ENCODE assay signal across 9 cellular contexts in genomic region chr2:5694016-5694690, GRCh38. TPM values are rescaled to one million over a fixed set of nuclear protein-coding genes. Genes with fewer than 3 reads are reported as not detected.
DNase-seq lines count a peak whose midpoint lies in the region; ATAC-seq and TF ChIP-seq lines count a peak whose summit lies in the region.
"Had no signal": no experiment of that assay in that cellular context is flagged by ENCODE, and none has a peak within 500 bp of the region (broad histone marks: within the 10 kb centered on the region; RNA-seq: fewer than 3 reads in every experiment).

No MANE protein-coding gene starts in this region.

- H3K79me2 ChIP-seq in trophoblast cell (ENCODE audit: control insufficient read depth, insufficient read depth, low read length, poor library complexity) = peaks cover 21% of the 10 kb centered on the region

- no peak overlapping the region for H2BK5ac ChIP-seq in trophoblast cell (ENCODE audit: low read depth, low read length, poor library complexity)

- peaks cover 14% of the 10 kb centered on the region for H3K27me3 Mint-ChIP-seq in endodermal cell (ENCODE audit: insufficient read depth)

- H4K12ac ChIP-seq in trophoblast cell (ENCODE audit: low read depth, low read length) = no peak overlapping the region

- peak overlapping the region; percentile 90 for H3K18ac ChIP-seq in trophoblast cell (ENCODE audit: low read length)

- peak overlapping the region; percentile 94 for H3K4me3 Mint-ChIP-seq in endodermal cell

- H2AFZ ChIP-seq in trophoblast cell (ENCODE audit: insufficient read depth, low read length, poor library complexity) = no peak overlapping the region

- no peak overlapping the region for H3K4ac ChIP-seq in trophoblast cell (ENCODE audit: low read depth, low read length)

- H3K9me3 ChIP-seq in endodermal cell (ENCODE audit: control insufficient read depth, low read length) = no peaks in the 10 kb centered on the region
- no peaks in the 10 kb centered on the region for H3K9me3 ChIP-seq in trophoblast cell (ENCODE audit: insufficient read depth, low read depth, low read length)

- no peaks in the 10 kb centered on the region for H3K9me3 Mint-ChIP-seq in endodermal cell

- H3K36me3 ChIP-seq in endodermal cell (ENCODE audit: control insufficient read depth, insufficient read depth, low read length) (peaks cover 11% of the 10 kb centered on the region), trophoblast cell (ENCODE audit: control insufficient read depth in 1 of 2, insufficient read depth in 2 of 2, low read length in 2 of 2) (peaks cover 0 to 1% of the 10 kb centered on the region in 2 experiments)

- H3K4me1 Mint-ChIP-seq in endodermal cell = peaks cover 27% of the 10 kb centered on the region

- no peak overlapping the region for H2AK5ac ChIP-seq in trophoblast cell (ENCODE audit: low read length)

- H3K4me3 ChIP-seq in endodermal cell (ENCODE audit: low read length) (peak overlapping the region; percentile 99), trophoblast cell (ENCODE audit: low read depth, low read length) (peak overlapping the region; percentile 78)

- in situ Hi-C loops in GM13977 (cut with MboI; ENCODE audit: low pct_unique_long_range_greater_than_20kb, low sequenced_read_pairs, unreplicated experiment) = no loop called here

- H3K79me1 ChIP-seq in trophoblast cell (ENCODE audit: low read length) = peaks cover 29% of the 10 kb centered on the region

- H3K9ac ChIP-seq in endodermal cell (ENCODE audit: extremely low read depth, low read length, poor library complexity, severe bottlenecking) = peak overlapping the region; percentile 72
- H3K9ac ChIP-seq in trophoblast cell (ENCODE audit: low read length) = no peak overlapping the region

- H2BK12ac ChIP-seq in trophoblast cell (ENCODE audit: low read length) = no peak overlapping the region

- H3K4me2 ChIP-seq in trophoblast cell (ENCODE audit: low read length) = peak overlapping the region; percentile 69

- H2BK120ac ChIP-seq in trophoblast cell (ENCODE audit: insufficient read depth, low read length, poor library complexity) = no peak overlapping the region

- DNase-seq in NCI-H524 (lab: John Stamatoyannopoulos, UW) (peak; percentile 44 to 68), NCI-H524 treated with DMSO at 0.1 percent for 48 hours (lab: John Stamatoyannopoulos, UW) (no peak), NCI-H2171 treated with DMSO at 0.1 percent for 48 hours (lab: John Stamatoyannopoulos, UW) (peak; percentile 65), endodermal cell (peak; percentile 70), trophoblast cell (no peak), GM13977 (ENCODE audit: low spot score) (no peak)

- WGBS in endodermal cell (ENCODE audit: insufficient coverage in 1 of 2, insufficient read length in 1 of 2), 2 experiments = 0 to 1% methylated on average over 6 to 17 of the region's 18 CpGs
- WGBS in trophoblast cell (ENCODE audit: extremely low coverage, insufficient coverage, insufficient read length) = 100% methylated on average over 2 of the region's 18 CpGs

- H3K27ac ChIP-seq in endodermal cell (ENCODE audit: low read depth, low read length) (peak overlapping the region; percentile 80), trophoblast cell (ENCODE audit: low read depth, low read length) (no peak overlapping the region)

- H3K27me3 ChIP-seq in endodermal cell (ENCODE audit: control insufficient read depth, insufficient read depth, low read length, poor library complexity, severe bottlenecking) (no peaks in the 10 kb centered on the region), trophoblast cell (ENCODE audit: insufficient read depth, low read length) (peaks cover 12% of the 10 kb centered on the region)

- H3K36me3 Mint-ChIP-seq in endodermal cell (ENCODE audit: low read depth) = no peaks in the 10 kb centered on the region

- TF ChIP-seq CTCF in endodermal cell (conservative IDR thresholded peaks at IDR 0.05) (peak; percentile 6), GM13977 (IDR thresholded peaks at IDR 0.05; ENCODE audit: extremely low read depth, insufficient read depth, missing control alignments) (no peak)

- H4K91ac ChIP-seq in trophoblast cell (ENCODE audit: low read depth, low read length) = no peak overlapping the region

- ATAC-seq in HG02571 (IDR thresholded peaks at IDR 0.05; ENCODE audit: unreplicated experiment) (no peak), GM21529 (IDR thresholded peaks at IDR 0.05; ENCODE audit: unreplicated experiment) (no peak)

- H3K14ac ChIP-seq in trophoblast cell (ENCODE audit: low read length) = no peak overlapping the region

- H3K23ac ChIP-seq in trophoblast cell (ENCODE audit: low read length) = no peak overlapping the region

- H3K4me1 ChIP-seq in endodermal cell (ENCODE audit: control insufficient read depth, insufficient read depth, low read length) (peaks cover 4% of the 10 kb centered on the region), trophoblast cell (ENCODE audit: control insufficient read depth in 1 of 2, insufficient read depth in 2 of 2, low read length in 2 of 2) (peaks cover 2 to 4% of the 10 kb centered on the region in 2 experiments)

- no peak overlapping the region for H4K8ac ChIP-seq in trophoblast cell (ENCODE audit: low read depth, low read length)

- H3K27ac Mint-ChIP-seq in endodermal cell = peak overlapping the region; percentile 69

RNA-seq across cellular contexts. Expression of gene SOX11, which starts 2.0 kb away (rescaled TPM):
- 10 to 100 TPM; 35.9 to 48.9 TPM for total RNA-seq in endodermal cell
- polyA plus RNA-seq in endodermal cell (2013, experiment 1 of 2) = 117 TPM
- 117 TPM for polyA plus RNA-seq in endodermal cell (2013, experiment 2 of 2)
- 11.8 and 12.1 TPM in 2 replicates for polyA plus RNA-seq in trophoblast cell (2013)
- total RNA-seq: T-helper 2 cell treated with Interferon-gamma antibody and Interleukin-4, amounts not matched to agents 100 ng/mL and 5 ng/mL, for 36 hours had no signal

Comparison
In these comparisons a context has a peak if more than half of its experiments do, and no peak if none do; other contexts are left out.
1. DNase-seq: peak in NCI-H524 (2 of 2), NCI-H2171 treated with DMSO at 0.1 percent for 48 hours (single experiment) and endodermal cell (single experiment); none in NCI-H524 treated with DMSO at 0.1 percent for 48 hours (single experiment), trophoblast cell (0 of 2) and GM13977 (single experiment).